In genomic region chr3:177282028-177282655, GRCh38 we compare ENCODE assay signal across 9 cellular contexts.
A peak's percentile ranks its signal among the peaks of the same experiment; 100 is the strongest.
DNase-seq lines count a peak whose midpoint lies in the region; ATAC-seq and TF ChIP-seq lines count a peak whose summit lies in the region.
"Had no signal": no experiment of that assay in that cellular context is flagged by ENCODE, and none has a peak within 500 bp of the region (broad histone marks: within the 10 kb centered on the region; RNA-seq: fewer than 3 reads in every experiment).

No MANE protein-coding gene starts in this region.

- H3K79me2 ChIP-seq in OCI-LY1 (ENCODE audit: insufficient read depth, low read length): no peaks in the 10 kb centered on the region

- peak overlapping the region; percentile 25; the same call in 1 of the 2 replicates for H3K9ac ChIP-seq in OCI-LY1 (ENCODE audit: low read length)

- intact Hi-C loops in activated CD4-positive, alpha-beta memory T cell treated with anti-CD3 and anti-CD28 coated beads for 36 hours (cut with micrococcal nuclease): loop anchor here (5.0 kb wide), 1 partner anchor 35 kb away; no protein-coding TSS in a partner anchor

- CTCF ChIA-PET in activated CD4-positive, alpha-beta memory T cell treated with anti-CD3 and anti-CD28 coated beads for 36 hours (lab: Charles Lee): no interaction called here

- peak overlapping the region; percentile 94 for H3K27ac ChIP-seq in OCI-LY1 (ENCODE audit: low read depth, low read length, poor library complexity, severe bottlenecking)

- H3K9me3 ChIP-seq in OCI-LY1 (ENCODE audit: low read length): no peaks in the 10 kb centered on the region

- no peaks in the 10 kb centered on the region for H3K36me3 Mint-ChIP-seq in nephron progenitor cell (ENCODE audit: low read depth)
- no peaks in the 10 kb centered on the region for H3K36me3 Mint-ChIP-seq in activated CD4-positive, alpha-beta memory T cell treated with anti-CD3 and anti-CD28 coated beads for 36 hours
- no peaks in the 10 kb centered on the region for H3K36me3 Mint-ChIP-seq in stimulated activated effector memory CD8-positive, alpha-beta T cell treated with anti-CD3 and anti-CD28 coated beads, Interleukin-12 subunit alpha, Interleukin-12 subunit beta, amount 100 ng/mL, for 72 hours

- ATAC-seq in stimulated activated effector memory CD8-positive, alpha-beta T cell treated with anti-CD3 and anti-CD28 coated beads, Interleukin-12 subunit alpha, Interleukin-12 subunit beta, amount 100 ng/mL, for 72 hours: no peak

- peaks cover 58% of the 10 kb centered on the region for H3K4me1 Mint-ChIP-seq in nephron progenitor cell
- H3K4me1 Mint-ChIP-seq in activated CD4-positive, alpha-beta memory T cell treated with anti-CD3 and anti-CD28 coated beads for 36 hours (ENCODE audit: low read depth): peaks cover 23% of the 10 kb centered on the region
- H3K4me1 Mint-ChIP-seq in stimulated activated effector memory CD8-positive, alpha-beta T cell treated with anti-CD3 and anti-CD28 coated beads, Interleukin-12 subunit alpha, Interleukin-12 subunit beta, amount 100 ng/mL, for 72 hours: peaks cover 25% of the 10 kb centered on the region

- no peaks in the 10 kb centered on the region for H3K27me3 ChIP-seq in OCI-LY1 (ENCODE audit: insufficient read depth, low read length)

- H2AFZ ChIP-seq in OCI-LY1 (ENCODE audit: low read length): no peak overlapping the region

- H3K4me2 ChIP-seq in OCI-LY1 (ENCODE audit: low read length): peak overlapping the region; percentile 17

- H3K4me1 ChIP-seq in OCI-LY1 (ENCODE audit: insufficient read depth, low read length, severe bottlenecking): peaks cover 62% of the 10 kb centered on the region

- H3K9me2 ChIP-seq in OCI-LY1 (ENCODE audit: low read depth, low read length): no peaks in the 10 kb centered on the region

- peak overlapping the region; percentile 0 for H3K4me3 ChIP-seq in OCI-LY1 (ENCODE audit: low read depth, low read length, poor library complexity, severe bottlenecking)

- H3K27me3 Mint-ChIP-seq in nephron progenitor cell (ENCODE audit: low read depth, poor library complexity): no peaks in the 10 kb centered on the region
- no peaks in the 10 kb centered on the region for H3K27me3 Mint-ChIP-seq in activated CD4-positive, alpha-beta memory T cell treated with anti-CD3 and anti-CD28 coated beads for 36 hours

- peaks cover 16% of the 10 kb centered on the region for H3K9me3 Mint-ChIP-seq in nephron progenitor cell
- H3K9me3 Mint-ChIP-seq in activated CD4-positive, alpha-beta memory T cell treated with anti-CD3 and anti-CD28 coated beads for 36 hours: peaks cover 6% of the 10 kb centered on the region
- H3K9me3 Mint-ChIP-seq in stimulated activated effector memory CD8-positive, alpha-beta T cell treated with anti-CD3 and anti-CD28 coated beads, Interleukin-12 subunit alpha, Interleukin-12 subunit beta, amount 100 ng/mL, for 72 hours: no peaks in the 10 kb centered on the region

- DNase-seq in G401 (ENCODE audit: low spot score) (peak; percentile 59), NCI-H1436 (lab: John Stamatoyannopoulos, UW) (peak; percentile 94), nephron progenitor cell (no peak), AML-193 (lab: John Stamatoyannopoulos, UW) (no peak)
- DNase-seq in activated CD4-positive, alpha-beta memory T cell treated with anti-CD3 and anti-CD28 coated beads for 36 hours: no peak
- DNase-seq in stimulated activated effector memory CD8-positive, alpha-beta T cell treated with anti-CD3 and anti-CD28 coated beads, Interleukin-12 subunit alpha, Interleukin-12 subunit beta, amount 100 ng/mL, for 72 hours (ENCODE audit: low spot score in 2 of 2): no peak
- no peak for DNase-seq in stimulated activated CD4-positive, alpha-beta T cell treated with anti-CD3 and anti-CD28 coated beads, Interleukin-2, amount 100 ng/mL, for 24 hours

- peak overlapping the region; percentile 90 for H3K27ac Mint-ChIP-seq in nephron progenitor cell
- H3K27ac Mint-ChIP-seq in activated CD4-positive, alpha-beta memory T cell treated with anti-CD3 and anti-CD28 coated beads for 36 hours: no peak overlapping the region
- H3K27ac Mint-ChIP-seq in stimulated activated effector memory CD8-positive, alpha-beta T cell treated with anti-CD3 and anti-CD28 coated beads, Interleukin-12 subunit alpha, Interleukin-12 subunit beta, amount 100 ng/mL, for 72 hours: no peak overlapping the region
- H3K27ac Mint-ChIP-seq: activated T-helper 2 cell treated with anti-CD3 and anti-CD28 coated beads, Interferon-gamma antibody, Interleukin-2, Interleukin-4, amounts not matched to agents 10 μg/mL and 5 μg/mL and 100 μg/mL, durations not matched to agents 14 hours and 24 hours and 36 hours had no signal

- in situ Hi-C loops in G401 (cut with HindIII; ENCODE audit: low sequenced_read_pairs): no loop called here

- peaks cover 3% of the 10 kb centered on the region; the same call in 1 of the 2 replicates for H3K36me3 ChIP-seq in OCI-LY1 (ENCODE audit: insufficient read depth, low read length)

- no peak for TF ChIP-seq CTCF in OCI-LY1 (IDR thresholded peaks at IDR 0.05; ENCODE audit: low read length)
- no peak for TF ChIP-seq CTCF in nephron progenitor cell (IDR thresholded peaks at IDR 0.05)

- no peak overlapping the region for H3K4me3 Mint-ChIP-seq in nephron progenitor cell
- H3K4me3 Mint-ChIP-seq in activated CD4-positive, alpha-beta memory T cell treated with anti-CD3 and anti-CD28 coated beads for 36 hours: no peak overlapping the region
- no peak overlapping the region for H3K4me3 Mint-ChIP-seq in stimulated activated effector memory CD8-positive, alpha-beta T cell treated with anti-CD3 and anti-CD28 coated beads, Interleukin-12 subunit alpha, Interleukin-12 subunit beta, amount 100 ng/mL, for 72 hours

- no peaks in the 10 kb centered on the region for H4K20me1 ChIP-seq in OCI-LY1 (ENCODE audit: insufficient read depth, low read length)

- 0 out of 2 replicates have a peak, but pooled peaks cover 6% of the 10 kb centered on the region for H3F3A ChIP-seq in OCI-LY1 (ENCODE audit: insufficient read depth, low read length)

- POLR2A ChIA-PET in activated CD4-positive, alpha-beta memory T cell treated with anti-CD3 and anti-CD28 coated beads for 36 hours (lab: Charles Lee): no interaction called here

Comparison
In these comparisons a context has a peak if more than half of its experiments do, and no peak if none do; other contexts are left out.
1. DNase-seq: peak in G401 (single experiment) and NCI-H1436 (single experiment); none in nephron progenitor cell (single experiment), activated CD4-positive, alpha-beta memory T cell treated with anti-CD3 and anti-CD28 coated beads for 36 hours (single experiment), stimulated activated effector memory CD8-positive, alpha-beta T cell treated with anti-CD3 and anti-CD28 coated beads, Interleukin-12 subunit alpha, Interleukin-12 subunit beta, amount 100 ng/mL, for 72 hours (0 of 2), stimulated activated CD4-positive, alpha-beta T cell treated with anti-CD3 and anti-CD28 coated beads, Interleukin-2, amount 100 ng/mL, for 24 hours (0 of 2) and AML-193 (0 of 2).